Comparison of ENCODE assay signal across 17 cellular contexts in the genomic region with DNA sequence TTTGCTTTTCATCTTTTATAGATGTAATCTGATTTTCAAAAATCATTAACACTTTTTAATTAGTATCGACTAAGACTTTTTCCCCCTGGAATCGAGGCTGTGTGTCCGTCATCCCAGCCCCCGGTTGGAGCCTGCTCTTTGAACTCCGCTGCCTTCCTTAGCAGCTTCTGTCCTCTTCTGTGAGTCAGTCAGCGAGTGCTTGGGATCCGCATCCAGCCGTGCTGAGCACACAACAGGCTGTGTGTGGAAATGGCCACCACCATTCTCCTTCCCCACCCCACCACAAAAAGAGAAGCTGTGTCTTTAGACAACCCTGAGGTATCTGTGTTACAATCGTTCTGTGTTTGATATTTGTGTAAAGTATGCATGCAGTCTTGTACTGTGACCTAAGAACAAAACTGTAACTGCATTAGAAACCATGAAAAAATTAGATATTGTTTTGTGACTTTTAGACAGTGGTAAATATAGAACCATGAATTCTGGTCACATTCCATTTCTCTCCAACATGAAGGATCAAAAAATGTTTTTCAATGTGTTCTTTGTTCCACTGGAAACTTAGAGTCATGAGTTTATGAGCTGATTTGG.
"Had no signal": no experiment of that assay in that cellular context is flagged by ENCODE, and none has a peak within 500 bp of the region (broad histone marks: within the 10 kb centered on the region; RNA-seq: fewer than 3 reads in every experiment).

No MANE protein-coding gene starts in this region.

- DNase-seq: activated B cell treated with CpG ODN at 0.5 μM for 24 hours; activated CD4-positive, alpha-beta T cell treated with anti-CD3 and anti-CD28 coated beads for 48 hours; activated CD8-positive, alpha-beta memory T cell treated with anti-CD3 and anti-CD28 coated beads, Interleukin-2, amount 50 U/mL, for 48 hours; activated gamma-delta T cell treated with Interleukin-2 at 50 U/mL for 16 hours; activated T-cell treated with anti-CD3 and anti-CD28 coated beads, Interleukin-2, amount 50 U/mL, for 72 hours; esophagus squamous epithelium; glutamatergic neuron; hypothalamus; kidney glomerular epithelial cell; nephron progenitor cell; ovary; spleen; stimulated activated naive CD8-positive, alpha-beta T cell treated with anti-CD3 and anti-CD28 coated beads, Interleukin-15, amount 100 ng/mL, for 72 hours; T-helper 2 cell; upper lobe of left lung had no signal

- H3K36me3 ChIP-seq: ovary had no signal

- H3K9me3 ChIP-seq: esophagus squamous epithelium, ovary, spleen, upper lobe of left lung had no signal

- H3K4me3 ChIP-seq: cardiac muscle cell, esophagus squamous epithelium, ovary, spleen, upper lobe of left lung had no signal

- ATAC-seq: activated T-cell treated with anti-CD3 and anti-CD28 coated beads, Interleukin-2, amount 50 U/mL, for 72 hours; sciatic nerve; stimulated activated naive CD8-positive, alpha-beta T cell treated with anti-CD3 and anti-CD28 coated beads, Interleukin-15, amount 100 ng/mL, for 72 hours had no signal

- H3K27ac ChIP-seq: cardiac muscle cell, esophagus squamous epithelium, ovary, spleen, upper lobe of left lung had no signal

- H3K27me3 ChIP-seq: cardiac muscle cell, esophagus squamous epithelium, ovary, spleen, upper lobe of left lung had no signal
